In genomic region chr7:157389951-157390730, GRCh38 we compare ENCODE assay signal across 9 cellular contexts. TPM values are rescaled to one million over a fixed set of nuclear protein-coding genes. Genes with fewer than 3 reads are reported as not detected.
DNase-seq lines count a peak whose midpoint lies in the region; ATAC-seq, FAIRE-seq and TF ChIP-seq lines count a peak whose summit lies in the region.
"Had no signal": no experiment of that assay in that cellular context is flagged by ENCODE, and none has a peak within 500 bp of the region (broad histone marks: within the 10 kb centered on the region; RNA-seq: fewer than 3 reads in every experiment).

No MANE protein-coding gene starts in this region.

- H3K23ac ChIP-seq in H1 (ENCODE audit: insufficient read length): no peak overlapping the region

- TF ChIP-seq RAD21 in H1 (IDR thresholded peaks at IDR 0.05 in 1 of 2, conservative IDR thresholded peaks at IDR 0.05 in 1 of 2; ENCODE audit: low read depth in 2 of 2, low read length in 2 of 2): no peak

- H4K20me1 ChIP-seq in H1 (replicated peaks in 1 of 2; ENCODE audit: control insufficient read depth in 1 of 2, insufficient read depth in 2 of 2, low read length in 2 of 2): peaks cover 14 to 27% of the 10 kb centered on the region in 2 experiments

- TF ChIP-seq CTCF in H1 (IDR thresholded peaks at IDR 0.05; ENCODE audit: control extremely low read depth in 1 of 3, insufficient read depth in 1 of 3, low read depth in 1 of 3, low read length in 3 of 3) (no peak), neutrophil (IDR thresholded peaks at IDR 0.05) (no peak)

- no peak overlapping the region for H3K4me3 ChIP-seq in H1 (ENCODE audit: extremely low read depth in 1 of 4, insufficient read depth in 2 of 4, low read depth in 3 of 4, low read length in 4 of 4)
- peak overlapping the region; percentile 34 to 48 for H3K4me3 ChIP-seq in neutrophil (ENCODE audit: low read depth in 1 of 2, low read length in 1 of 2)

- peak overlapping the region; percentile 81 for H3K4me3 Mint-ChIP-seq in T-helper 2 cell treated with Interferon-gamma antibody and Interleukin-4, amounts not matched to agents 5 μg/mL and 100 μg/mL, for 36 hours

- H3K23me2 ChIP-seq in H1 (ENCODE audit: low read depth, low read length): no peaks in the 10 kb centered on the region; the same call in 1 of the 2 replicates

- H2BK5ac ChIP-seq in H1 (ENCODE audit: low read depth, low read length): peak overlapping the region; percentile 62; the same call in 1 of the 2 replicates

- peaks cover 0 to 4% (median 2%) of the 10 kb centered on the region in 4 experiments; a peak in 4 of 7 replicates for H3K4me1 ChIP-seq in H1 (replicated peaks in 1 of 4; ENCODE audit: control insufficient read depth in 3 of 4, insufficient read depth in 4 of 4, low read length in 3 of 4)
- H3K4me1 ChIP-seq in neutrophil (ENCODE audit: control insufficient read depth in 1 of 2, insufficient read depth in 1 of 2, low read depth in 1 of 2, low read length in 1 of 2): peaks cover 83 to 85% of the 10 kb centered on the region in 2 experiments

- H3K56ac ChIP-seq in H1 (replicated peaks; ENCODE audit: insufficient read length, low read depth, low read length): no peak overlapping the region

- H3K36me3 ChIP-seq in H1 (ENCODE audit: control insufficient read depth in 2 of 4, insufficient read depth in 4 of 4, low read length in 3 of 4) (peaks cover 9 to 55% (median 27%) of the 10 kb centered on the region in 4 experiments), neutrophil (peaks cover 17% of the 10 kb centered on the region)

- no peaks in the 10 kb centered on the region for H3K27me3 Mint-ChIP-seq in T-helper 2 cell treated with Interferon-gamma antibody and Interleukin-4, amounts not matched to agents 5 μg/mL and 100 μg/mL, for 36 hours (ENCODE audit: low read depth)

- peak overlapping the region; percentile 4; the same call in 1 of the 2 replicates for H4K8ac ChIP-seq in H1 (ENCODE audit: extremely low read depth, insufficient read depth, low read length)

- no peak overlapping the region for H2AK5ac ChIP-seq in H1 (ENCODE audit: low read depth, low read length)

- no peak; a peak in 1 of 3 replicates for TF ChIP-seq POLR2A in H1 (IDR thresholded peaks at IDR 0.05; ENCODE audit: control extremely low read depth in 1 of 2, low read depth in 2 of 2, low read length in 2 of 2)

- H3K36me3 Mint-ChIP-seq in T-helper 2 cell treated with Interferon-gamma antibody and Interleukin-4, amounts not matched to agents 5 μg/mL and 100 μg/mL, for 36 hours (ENCODE audit: low read depth): peaks cover 32% of the 10 kb centered on the region

- H3K27ac Mint-ChIP-seq in T-helper 2 cell treated with Interferon-gamma antibody and Interleukin-4, amounts not matched to agents 5 μg/mL and 100 μg/mL, for 36 hours: peak overlapping the region; percentile 89

- no peak overlapping the region for H2BK20ac ChIP-seq in H1 (ENCODE audit: low read length)

- no peak overlapping the region for H3K18ac ChIP-seq in H1 (ENCODE audit: extremely low read depth, low read length)

- no peaks in the 10 kb centered on the region for H3K27me3 ChIP-seq in H1 (replicated peaks in 1 of 4; ENCODE audit: control insufficient read depth in 3 of 4, extremely low read depth in 1 of 4, insufficient read depth in 3 of 4, low read length in 3 of 4)
- H3K27me3 ChIP-seq in neutrophil: no peaks in the 10 kb centered on the region

- no peak overlapping the region for H4K91ac ChIP-seq in H1 (replicated peaks; ENCODE audit: insufficient read length, low read length)

- no peak overlapping the region for H4K5ac ChIP-seq in H1 (ENCODE audit: insufficient read length, low read depth, low read length)

- H3K4ac ChIP-seq in H1 (replicated peaks; ENCODE audit: insufficient read length, low read depth, low read length): no peak overlapping the region

- peaks cover 38% of the 10 kb centered on the region for H3K4me1 Mint-ChIP-seq in T-helper 2 cell treated with Interferon-gamma antibody and Interleukin-4, amounts not matched to agents 5 μg/mL and 100 μg/mL, for 36 hours (ENCODE audit: low read depth)

- no peak for TF ChIP-seq EP300 in H1 (IDR thresholded peaks at IDR 0.05; ENCODE audit: borderline replicate concordance in 1 of 2, low read depth in 2 of 2, low read length in 2 of 2)

- H3K9ac ChIP-seq in H1 (replicated peaks in 1 of 4; ENCODE audit: extremely low read depth in 1 of 4, low read depth in 3 of 4, low read length in 3 of 4): no peak overlapping the region

- FAIRE-seq in H1 (lab: Jason Lieb, UNC): no peak

- H3K79me2 ChIP-seq in H1 (ENCODE audit: control insufficient read depth in 1 of 2, insufficient read depth in 2 of 2, low read length in 2 of 2): peaks cover 8 to 82% of the 10 kb centered on the region in 2 experiments

- H2BK12ac ChIP-seq in H1 (ENCODE audit: low read depth, low read length): no peak overlapping the region

- H3K9me3 ChIP-seq in H1 (ENCODE audit: insufficient read depth in 2 of 2, low read depth in 1 of 2, low read length in 1 of 2) (no peaks in the 10 kb centered on the region), neutrophil (no peaks in the 10 kb centered on the region)

- H3K27ac ChIP-seq in H1 (ENCODE audit: low read depth, low read length): no peak overlapping the region
- H3K27ac ChIP-seq in neutrophil: peak overlapping the region; percentile 92
- H3K27ac ChIP-seq: VCaP had no signal

- ATAC-seq in GM18907 (IDR thresholded peaks at IDR 0.05; ENCODE audit: unreplicated experiment): peak; percentile 37
- no peak for ATAC-seq in GM21825 (IDR thresholded peaks at IDR 0.05; ENCODE audit: unreplicated experiment)
- ATAC-seq in GM19023 (IDR thresholded peaks at IDR 0.05; ENCODE audit: unreplicated experiment): no peak
- no peak for ATAC-seq in GM19351 (IDR thresholded peaks at IDR 0.05; ENCODE audit: unreplicated experiment)

- WGBS in H1 (ENCODE audit: extremely low coverage in 1 of 2, insufficient coverage in 1 of 2, insufficient read length in 1 of 2, insufficient replicate concordance in 2 of 2, low coverage in 1 of 2, low lambda C conversion rate in 2 of 2, missing lambda C conversion rate in 1 of 2), 2 experiments: 92% methylated on average over 19 of the region's 19 CpGs; no CpG with 5 or more reads in 1 of the 2 experiments

- POLR2A ChIA-PET in H1 (lab: Charles Lee; ENCODE audit: partially characterized antibody): interaction anchor here (0.9 to 1.3 kb wide), 4 partner anchors 11 to 67 kb away, joined by 3 to 4 read pairs (median 4); no protein-coding TSS in a partner anchor

- DNase-seq in T-helper 2 cell treated with Interferon-gamma antibody and Interleukin-4, amounts not matched to agents 5 μg/mL and 100 μg/mL, for 36 hours (ENCODE audit: low spot score): peak; percentile 37
- DNase-seq in H1 (ENCODE audit: low read depth in 1 of 2, low spot score in 2 of 2): no peak
- DNase-seq in NCI-H1105 treated with DMSO at 0.1 percent for 48 hours (lab: John Stamatoyannopoulos, UW): no peak

- no peak overlapping the region for H3K14ac ChIP-seq in H1 (ENCODE audit: insufficient read length)

- H2BK15ac ChIP-seq in H1 (ENCODE audit: low read length): no peak overlapping the region

- CTCF ChIA-PET in H1 (lab: Charles Lee; ENCODE audit: partially characterized antibody): interaction anchor here (0.9 to 4.8 kb wide), 3 partner anchors 7 to 10 kb away, joined by 3 to 28 read pairs (median 12); no protein-coding TSS in a partner anchor

- peaks cover 27% of the 10 kb centered on the region for H3K79me1 ChIP-seq in H1 (ENCODE audit: low read depth, low read length)

- no peaks in the 10 kb centered on the region for H3K9me3 Mint-ChIP-seq in T-helper 2 cell treated with Interferon-gamma antibody and Interleukin-4, amounts not matched to agents 5 μg/mL and 100 μg/mL, for 36 hours

- no peak overlapping the region for H3K4me2 ChIP-seq in H1 (ENCODE audit: insufficient read depth in 1 of 2, low read depth in 2 of 2, low read length in 2 of 2)

- H2BK120ac ChIP-seq in H1 (replicated peaks; ENCODE audit: low read depth, low read length): no peak overlapping the region

- H2AFZ ChIP-seq in H1 (ENCODE audit: low read length): no peak overlapping the region

TF ChIP-seq in H1, 55 proteins besides CTCF, POLR2A, EP300 and RAD21:
- no peak for TF ChIP-seq NRF1 (IDR thresholded peaks at IDR 0.05; ENCODE audit: low read depth, low read length)
- no peak for TF ChIP-seq MAFK (IDR thresholded peaks at IDR 0.05; ENCODE audit: low read depth, low read length)
- peak; percentile 39 for TF ChIP-seq POLR2AphosphoS5 (IDR thresholded peaks at IDR 0.05; ENCODE audit: low read depth, low read length)
- no peak for TF ChIP-seq E2F6 (IDR thresholded peaks at IDR 0.05)

RNA-seq across cellular contexts. Expression of gene DNAJB6, which starts 53.3 kb away (rescaled TPM):
- 270 and 295 TPM in 2 replicates for total RNA-seq in H1 (2021; fragmentation: NEBNext Ultra II Directional; extraction: Animal tissue kit (Norgen Biotek cat#: 25700))
- 117 and 166 TPM in 2 replicates for polyA plus RNA-seq in H1 (2011; rRNA removed)
- polyA plus RNA-seq in H1 (2011; cell fraction: cytosol; rRNA removed): 170 TPM
- polyA plus RNA-seq in H1 (2011; cell fraction: nucleus; rRNA removed): 108 TPM
- 237 to 389 TPM (median 263 TPM) in 4 replicates for polyA plus RNA-seq in H1 (2012, experiment 1 of 2)
- 129 TPM for polyA plus RNA-seq in H1 (2012, experiment 2 of 2)
- polyA plus RNA-seq in H1 (2013, experiment 1 of 2): 323 TPM
- polyA plus RNA-seq in H1 (2013, experiment 2 of 2): 304 TPM
- 66.6 and 92.4 TPM in 2 replicates for polyA minus RNA-seq in H1 (2011; rRNA and poly(A)+ RNA removed)
- polyA minus RNA-seq in H1 (2011; cell fraction: cytosol; rRNA and poly(A)+ RNA removed): 170 TPM
- 112 TPM for polyA minus RNA-seq in H1 (2011; cell fraction: nucleus; rRNA and poly(A)+ RNA removed)

Comparison
In these comparisons a context has a peak if more than half of its experiments do, and no peak if none do; other contexts are left out.
1. H3K4me3 ChIP-seq: peak in neutrophil (2 of 2); none in H1 (0 of 4).